Comparison of ENCODE assay signal across 1 cellular context in the genomic region with DNA sequence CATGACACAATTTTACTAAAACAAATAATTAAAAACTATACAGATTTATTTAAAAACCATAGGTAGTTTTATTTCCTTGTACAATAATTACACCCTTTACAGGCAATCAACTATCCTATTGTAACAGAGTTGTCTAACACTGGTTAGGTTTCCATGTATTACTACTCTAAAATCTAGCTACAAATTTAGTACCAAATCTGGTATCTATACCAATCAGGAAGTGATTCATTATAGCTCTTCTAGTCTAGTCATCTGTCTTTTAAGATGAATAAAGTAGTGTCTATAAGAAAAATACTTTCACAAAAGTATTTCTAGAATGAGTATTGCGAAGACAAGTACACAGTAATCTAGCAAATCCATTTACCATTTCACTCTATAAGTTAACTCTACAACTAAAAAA.
TF ChIP-seq lines count a peak whose summit lies in the region.

No MANE protein-coding gene starts in this region.

TF ChIP-seq in K562, 482 proteins besides CTCF, POLR2A, EP300 and RAD21:
- TF ChIP-seq, protein P1, sequence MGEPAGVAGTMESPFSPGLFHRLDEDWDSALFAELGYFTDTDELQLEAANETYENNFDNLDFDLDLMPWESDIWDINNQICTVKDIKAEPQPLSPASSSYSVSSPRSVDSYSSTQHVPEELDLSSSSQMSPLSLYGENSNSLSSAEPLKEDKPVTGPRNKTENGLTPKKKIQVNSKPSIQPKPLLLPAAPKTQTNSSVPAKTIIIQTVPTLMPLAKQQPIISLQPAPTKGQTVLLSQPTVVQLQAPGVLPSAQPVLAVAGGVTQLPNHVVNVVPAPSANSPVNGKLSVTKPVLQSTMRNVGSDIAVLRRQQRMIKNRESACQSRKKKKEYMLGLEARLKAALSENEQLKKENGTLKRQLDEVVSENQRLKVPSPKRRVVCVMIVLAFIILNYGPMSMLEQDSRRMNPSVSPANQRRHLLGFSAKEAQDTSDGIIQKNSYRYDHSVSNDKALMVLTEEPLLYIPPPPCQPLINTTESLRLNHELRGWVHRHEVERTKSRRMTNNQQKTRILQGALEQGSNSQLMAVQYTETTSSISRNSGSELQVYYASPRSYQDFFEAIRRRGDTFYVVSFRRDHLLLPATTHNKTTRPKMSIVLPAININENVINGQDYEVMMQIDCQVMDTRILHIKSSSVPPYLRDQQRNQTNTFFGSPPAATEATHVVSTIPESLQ (CRISPR knock-in tag; IDR thresholded peaks at IDR 0.05), result no peak
- TF ChIP-seq FOSL1 (tag; conservative IDR thresholded peaks at IDR 0.05), result 0 out of 2 replicates have a peak, but pooled peaks have one; percentile 22
- TF ChIP-seq LEF1 (IDR thresholded peaks at IDR 0.05), result no peak
- TF ChIP-seq, protein P2, sequence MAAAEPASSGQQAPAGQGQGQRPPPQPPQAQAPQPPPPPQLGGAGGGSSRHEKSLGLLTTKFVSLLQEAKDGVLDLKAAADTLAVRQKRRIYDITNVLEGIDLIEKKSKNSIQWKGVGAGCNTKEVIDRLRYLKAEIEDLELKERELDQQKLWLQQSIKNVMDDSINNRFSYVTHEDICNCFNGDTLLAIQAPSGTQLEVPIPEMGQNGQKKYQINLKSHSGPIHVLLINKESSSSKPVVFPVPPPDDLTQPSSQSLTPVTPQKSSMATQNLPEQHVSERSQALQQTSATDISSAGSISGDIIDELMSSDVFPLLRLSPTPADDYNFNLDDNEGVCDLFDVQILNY (CRISPR knock-in tag; IDR thresholded peaks at IDR 0.05), result no peak
- TF ChIP-seq CBFA2T2 (conservative IDR thresholded peaks at IDR 0.05), result no peak
- TF ChIP-seq ZFP36 (IDR thresholded peaks at IDR 0.05; ENCODE audit: low read depth, low read length, partially characterized antibody), result no peak
- no peak for TF ChIP-seq SRSF7 (optimal IDR thresholded peaks at IDR 0.05; ENCODE audit: low read depth, low read length)
